ENCODE assay signal across 10 cellular contexts in genomic region chr3:37072892-37073291, GRCh38.
A peak's percentile ranks its signal among the peaks of the same experiment; 100 is the strongest.
DNase-seq lines count a peak whose midpoint lies in the region; ATAC-seq and TF ChIP-seq lines count a peak whose summit lies in the region.
"Had no signal": no experiment of that assay in that cellular context is flagged by ENCODE, and none has a peak within 500 bp of the region (broad histone marks: within the 10 kb centered on the region; RNA-seq: fewer than 3 reads in every experiment).

No MANE protein-coding gene starts in this region.

- TF ChIP-seq CTCF in astrocyte of the cerebellum (IDR thresholded peaks at IDR 0.05; ENCODE audit: low read depth, low read length, missing control alignments) (no peak), uterus (IDR thresholded peaks at IDR 0.05) (no peak)

- intact Hi-C loops in uterus (cut with DNase I; ENCODE audit: low total_unique reads), result no loop called here

- DNase-seq in CMK (ENCODE audit: low read depth) (peak; percentile 14), Kasumi-1 (lab: John Stamatoyannopoulos, UW) (peak; percentile 55 to 73), astrocyte of the cerebellum (ENCODE audit: low read depth) (peak; percentile 94), middle frontal gyrus (ENCODE audit: extremely low spot score, low spot score) (peak; percentile 36), NCI-H526 (lab: John Stamatoyannopoulos, UW) (no peak), uterus (no peak), erythroblast (lab: John Stamatoyannopoulos, UW) (no peak)
- DNase-seq: activated CD4-positive, alpha-beta T cell treated with anti-CD3 and anti-CD28 coated beads for 1 hour; NCI-H1436 treated with DMSO at 0.1 percent for 48 hours had no signal

- no peak for TF ChIP-seq POLR2A in uterus (IDR thresholded peaks at IDR 0.05)
- no peak for TF ChIP-seq POLR2A in erythroblast (IDR thresholded peaks at IDR 0.05; ENCODE audit: low read length)

- H3K4me3 ChIP-seq in astrocyte of the cerebellum (ENCODE audit: low read depth, low read length), result peak overlapping the region; percentile 9
- no peak overlapping the region for H3K4me3 ChIP-seq in uterus

- in situ Hi-C loops in astrocyte of the cerebellum (cut with HindIII; ENCODE audit: low sequenced_read_pairs), result no loop called here

- no peak for ATAC-seq in HG02970 (IDR thresholded peaks at IDR 0.05; ENCODE audit: low FRiP score, unreplicated experiment)

- H3K4me1 ChIP-seq in uterus, result no peaks in the 10 kb centered on the region

- H3K27me3 ChIP-seq in uterus, result no peaks in the 10 kb centered on the region

- H3K27ac ChIP-seq in uterus, result peak overlapping the region in 1 of 2 donors; percentile 53

- no peaks in the 10 kb centered on the region for H3K36me3 ChIP-seq in uterus

- H3K9me3 ChIP-seq in uterus, result no peaks in the 10 kb centered on the region

Comparison
In these comparisons a context has a peak if more than half of its experiments do, and no peak if none do; other contexts are left out.
1. DNase-seq: peak in CMK (single experiment), Kasumi-1 (2 of 2), astrocyte of the cerebellum (single experiment) and middle frontal gyrus (single experiment); none in NCI-H526 (0 of 2), uterus (0 of 2) and erythroblast (0 of 2).